ENCODE assay signal across 19 cellular contexts in genomic region chr11:101516546-101516945, GRCh38.
A peak's percentile ranks its signal among the peaks of the same experiment; 100 is the strongest.
DNase-seq lines count a peak whose midpoint lies in the region; TF ChIP-seq lines count a peak whose summit lies in the region.
"Had no signal": no experiment of that assay in that cellular context is flagged by ENCODE, and none has a peak within 500 bp of the region (broad histone marks: within the 10 kb centered on the region; RNA-seq: fewer than 3 reads in every experiment).

No MANE protein-coding gene starts in this region.

- H4K20me1 ChIP-seq in OCI-LY7 (ENCODE audit: insufficient read depth, low read length), result no peaks in the 10 kb centered on the region
- H4K20me1 ChIP-seq: BLaER1 had no signal

- no peak overlapping the region for H2BK15ac ChIP-seq in neuronal stem cell (ENCODE audit: low read length)

- peaks cover 10% of the 10 kb centered on the region for H3K36me3 ChIP-seq in OCI-LY7 (ENCODE audit: insufficient read depth, low read length)
- no peaks in the 10 kb centered on the region for H3K36me3 ChIP-seq in endodermal cell (ENCODE audit: control insufficient read depth, insufficient read depth, low read length)
- H3K36me3 ChIP-seq in Peyer's patch, result no peaks in the 10 kb centered on the region
- no peaks in the 10 kb centered on the region for H3K36me3 ChIP-seq in transverse colon
- no peaks in the 10 kb centered on the region for H3K36me3 ChIP-seq in neuronal stem cell (replicated peaks in 1 of 2; ENCODE audit: control insufficient read depth in 2 of 2, insufficient read depth in 2 of 2, low read length in 2 of 2)
- H3K36me3 ChIP-seq: BLaER1 had no signal

- H3K4me3 ChIP-seq in OCI-LY7 (ENCODE audit: low read depth, low read length, poor library complexity, severe bottlenecking), result no peak overlapping the region
- no peak overlapping the region for H3K4me3 ChIP-seq in endodermal cell (ENCODE audit: low read length)
- no peak overlapping the region for H3K4me3 ChIP-seq in Peyer's patch
- no peak overlapping the region for H3K4me3 ChIP-seq in transverse colon
- no peak overlapping the region for H3K4me3 ChIP-seq in neuronal stem cell (ENCODE audit: low read length in 2 of 2)
- H3K4me3 ChIP-seq: BLaER1, K562 had no signal

- TF ChIP-seq POLR2A in Peyer's patch (IDR thresholded peaks at IDR 0.05) (no peak), transverse colon (IDR thresholded peaks at IDR 0.05) (no peak)

- H2AFZ ChIP-seq in OCI-LY7 (ENCODE audit: low read length), result peak overlapping the region; percentile 74
- H2AFZ ChIP-seq in neuronal stem cell (ENCODE audit: low read length), result no peak overlapping the region

- TF ChIP-seq CTCF in OCI-LY7 (conservative IDR thresholded peaks at IDR 0.05; ENCODE audit: low read length) (no peak), endodermal cell (conservative IDR thresholded peaks at IDR 0.05) (peak; percentile 61), Peyer's patch (IDR thresholded peaks at IDR 0.05) (no peak), transverse colon (IDR thresholded peaks at IDR 0.05) (no peak)

- no peaks in the 10 kb centered on the region for H3K9me2 ChIP-seq in OCI-LY7 (ENCODE audit: insufficient read depth, low read length)

- no peak overlapping the region for H3K23ac ChIP-seq in neuronal stem cell (ENCODE audit: low read depth, low read length, poor library complexity)

- H3K18ac ChIP-seq in neuronal stem cell (ENCODE audit: low read length), result no peak overlapping the region

- no peak overlapping the region for H3K14ac ChIP-seq in neuronal stem cell (ENCODE audit: low read length)

- no peak overlapping the region for H3K9ac ChIP-seq in endodermal cell (ENCODE audit: extremely low read depth, low read length, poor library complexity, severe bottlenecking)
- H3K9ac ChIP-seq in neuronal stem cell (ENCODE audit: low read depth, low read length, poor library complexity), result no peak overlapping the region
- H3K9ac ChIP-seq: BLaER1 had no signal

- no peak overlapping the region for H2AK5ac ChIP-seq in neuronal stem cell (ENCODE audit: low read depth, low read length)

- H2BK120ac ChIP-seq in neuronal stem cell (ENCODE audit: low read depth, low read length), result no peak overlapping the region

- peak overlapping the region; percentile 19; the same call in 1 of the 2 replicates for H3K4me2 ChIP-seq in OCI-LY7 (ENCODE audit: low read length)
- no peak overlapping the region for H3K4me2 ChIP-seq in neuronal stem cell (ENCODE audit: insufficient read depth, low read length, poor library complexity, severe bottlenecking)
- H3K4me2 ChIP-seq: BLaER1 had no signal

- H3K27ac ChIP-seq in OCI-LY7 (ENCODE audit: low read depth, low read length, poor library complexity, severe bottlenecking) (no peak overlapping the region), endodermal cell (ENCODE audit: low read depth, low read length) (no peak overlapping the region), Peyer's patch (no peak overlapping the region), transverse colon (no peak overlapping the region), neuronal stem cell (replicated peaks; ENCODE audit: low read length) (no peak overlapping the region)
- H3K27ac ChIP-seq: BLaER1 had no signal

- H3K27me3 Mint-ChIP-seq in endodermal cell (ENCODE audit: insufficient read depth), result no peaks in the 10 kb centered on the region

- no peak overlapping the region for H3K4ac ChIP-seq in neuronal stem cell (ENCODE audit: low read length)

- H3K4me1 ChIP-seq in OCI-LY7 (ENCODE audit: insufficient read depth, low read length, poor library complexity, severe bottlenecking) (peaks cover 7% of the 10 kb centered on the region), endodermal cell (ENCODE audit: control insufficient read depth, insufficient read depth, low read length) (peaks cover 7% of the 10 kb centered on the region), Peyer's patch (no peaks in the 10 kb centered on the region), transverse colon (no peaks in the 10 kb centered on the region), neuronal stem cell (ENCODE audit: control insufficient read depth in 2 of 2, insufficient read depth in 1 of 2, low read depth in 1 of 2, low read length in 2 of 2) (no peaks in the 10 kb centered on the region)
- H3K4me1 ChIP-seq: BLaER1 had no signal

- no peak overlapping the region for H2BK5ac ChIP-seq in neuronal stem cell (ENCODE audit: low read length)

- no peaks in the 10 kb centered on the region for H3K79me1 ChIP-seq in neuronal stem cell (ENCODE audit: low read depth, low read length)

- no peak overlapping the region for H3K27ac Mint-ChIP-seq in endodermal cell
- H3K27ac Mint-ChIP-seq: CD8-positive, alpha-beta T cell had no signal

- peaks cover 37% of the 10 kb centered on the region for H3K4me1 Mint-ChIP-seq in endodermal cell

- CTCF ChIA-PET in OCI-LY7 (lab: Charles Lee; ENCODE audit: unreplicated experiment), result no interaction called here

- no peak overlapping the region for H4K91ac ChIP-seq in neuronal stem cell (ENCODE audit: low read depth, low read length, poor library complexity)

- 0 to 34% methylated on average over 1 to 3 of the region's 3 CpGs for WGBS in endodermal cell (ENCODE audit: insufficient coverage in 1 of 2, insufficient read length in 1 of 2), 2 experiments
- 33 to 63% methylated on average over 1 to 3 of the region's 3 CpGs for WGBS in transverse colon (ENCODE audit: low coverage in 1 of 2), 2 donors
- no CpG with 5 or more reads among the region's 3 CpGs for WGBS in neuronal stem cell (ENCODE audit: extremely low coverage in 2 of 2, insufficient read length in 2 of 2, insufficient replicate concordance in 1 of 2), 2 donors

- no peak overlapping the region for H4K8ac ChIP-seq in neuronal stem cell (ENCODE audit: low read depth, low read length)

- H3K9me3 Mint-ChIP-seq in endodermal cell, result peaks cover 30% of the 10 kb centered on the region

- DNase-seq in ELF-1 (ENCODE audit: low read depth, low spot score) (peak; percentile 27), OCI-LY7 (ENCODE audit: low spot score) (peak; percentile 17), endodermal cell (peak; percentile 85), iPS-NIHi7 (ENCODE audit: extremely low spot score) (peak; percentile 60), Peyer's patch (no peak), dermis blood vessel endothelial cell (no peak), transverse colon (no peak), neuronal stem cell (ENCODE audit: low spot score) (no peak)
- DNase-seq: CD8-positive, alpha-beta T cell; DMS79 treated with DMSO at 0.1 percent for 48 hours; MV-4-11; NCI-H1417 treated with DMSO at 0.1 percent for 48 hours; NCI-H1930; NCI-H2171; NCI-H446 treated with DMSO at 0.1 percent for 48 hours; NCI-H748 treated with DMSO at 0.1 percent for 48 hours; RPMI8226 had no signal

- intact Hi-C loops in OCI-LY7 (cut with micrococcal nuclease; ENCODE audit: unreplicated experiment) (no loop called here), transverse colon (cut with DNase I; ENCODE audit: low total_unique reads) (no loop called here)

- no peak overlapping the region for H3K4me3 Mint-ChIP-seq in endodermal cell
- H3K4me3 Mint-ChIP-seq: CD8-positive, alpha-beta T cell had no signal

- peaks cover 7% of the 10 kb centered on the region for H3K36me3 Mint-ChIP-seq in endodermal cell (ENCODE audit: low read depth)
- H3K36me3 Mint-ChIP-seq: CD8-positive, alpha-beta T cell had no signal

- POLR2A ChIA-PET in OCI-LY7 (lab: Charles Lee), result interaction anchor here (0.7 to 2.2 kb wide), 4 partner anchors 10 to 38 kb away, joined by 3 to 12 read pairs (median 6); no protein-coding TSS in a partner anchor

- in situ Hi-C loops in transverse colon (cut with MboI; ENCODE audit: low pct_ligation_motif_present in 1 of 4, low pct_unique_long_range_greater_than_20kb in 1 of 4, low sequenced_read_pairs in 3 of 4), result no loop called here

- H3K9me3 ChIP-seq in OCI-LY7 (ENCODE audit: low read length), result no peaks in the 10 kb centered on the region; the same call in 1 of the 2 replicates
- peaks cover 24% of the 10 kb centered on the region for H3K9me3 ChIP-seq in endodermal cell (ENCODE audit: control insufficient read depth, low read length)
- no peaks in the 10 kb centered on the region for H3K9me3 ChIP-seq in Peyer's patch
- H3K9me3 ChIP-seq in transverse colon, result no peaks in the 10 kb centered on the region
- H3K9me3 ChIP-seq in neuronal stem cell (replicated peaks in 1 of 2; ENCODE audit: control insufficient read depth in 2 of 2, insufficient read depth in 1 of 2, low read depth in 1 of 2, low read length in 2 of 2), result no peaks in the 10 kb centered on the region

- H2BK12ac ChIP-seq in neuronal stem cell (ENCODE audit: low read length), result no peak overlapping the region

- TF ChIP-seq EP300 in transverse colon (IDR thresholded peaks at IDR 0.05; ENCODE audit: low read depth), result no peak

- H3K27me3 ChIP-seq in endodermal cell (ENCODE audit: control insufficient read depth, insufficient read depth, low read length, poor library complexity, severe bottlenecking) (no peaks in the 10 kb centered on the region), Peyer's patch (no peaks in the 10 kb centered on the region), transverse colon (no peaks in the 10 kb centered on the region), neuronal stem cell (ENCODE audit: control insufficient read depth in 3 of 3, insufficient read depth in 3 of 3, low read depth in 1 of 3, low read length in 3 of 3) (no peaks in the 10 kb centered on the region)
- H3K27me3 ChIP-seq: BLaER1 had no signal

- no peaks in the 10 kb centered on the region for H3K79me2 ChIP-seq in OCI-LY7 (ENCODE audit: insufficient read depth, low read depth, low read length)

- BruUV-seq in OCI-LY7 (replicated peaks; lab: Mats Ljungman, UMichigan), result no TSS peak

Comparison
In these comparisons a context has a peak if more than half of its experiments do, and no peak if none do; other contexts are left out.
1. DNase-seq: peak in ELF-1 (single experiment), OCI-LY7 (single experiment), endodermal cell (single experiment) and iPS-NIHi7 (single experiment); none in Peyer's patch (0 of 3), dermis blood vessel endothelial cell (single experiment), transverse colon (single experiment) and neuronal stem cell (single experiment).